ENCODE assay signal across 34 cellular contexts in genomic region chr9:38255599-38255998, GRCh38.
"Had no signal": no experiment of that assay in that cellular context is flagged by ENCODE, and none has a peak within 500 bp of the region (broad histone marks: within the 10 kb centered on the region; RNA-seq: fewer than 3 reads in every experiment).

No MANE protein-coding gene starts in this region.

- H3K27me3 ChIP-seq: ascending aorta, breast epithelium, cardiac muscle cell, colonic mucosa, esophagus squamous epithelium, gastroesophageal sphincter, heart right ventricle had no signal

- ATAC-seq: activated CD4-positive, alpha-beta T cell treated with anti-CD3 and anti-CD28 coated beads for 36 hours; activated CD4-positive, CD25-positive, alpha-beta regulatory T cell treated with anti-CD3 and anti-CD28 coated beads, Interleukin-2, amount 50 U/mL, for 24 hours; activated CD8-positive, alpha-beta memory T cell treated with anti-CD3 and anti-CD28 coated beads, Interleukin-2, amount 10 ng/mL, durations not matched to agents 7 days and 5 days; activated CD8-positive, alpha-beta T cell treated with anti-CD3 and anti-CD28 coated beads, Interleukin-2, amount 10 ng/mL, durations not matched to agents 7 days and 5 days; gastroesophageal sphincter; heart right ventricle had no signal

- H3K4me1 Mint-ChIP-seq: activated B cell treated with CpG ODN at 0.5 μM for 24 hours; activated CD4-positive, alpha-beta T cell treated with anti-CD3 and anti-CD28 coated beads for 36 hours; activated CD4-positive, alpha-beta T cell treated with anti-CD3 and anti-CD28 coated beads, Interleukin-2, amount 10 ng/mL, durations not matched to agents 24 days and 14 days; activated CD8-positive, alpha-beta memory T cell treated with anti-CD3 and anti-CD28 coated beads, Interleukin-2, amount 10 ng/mL, durations not matched to agents 7 days and 5 days; activated naive CD4-positive, alpha-beta T cell treated with anti-CD3 and anti-CD28 coated beads, Interleukin-2, amount 50 U/mL, for 24 hours; activated naive CD8-positive, alpha-beta T cell treated with anti-CD3 and anti-CD28 coated beads, Interleukin-2, amount 10 ng/mL, durations not matched to agents 7 days and 5 days had no signal

- FAIRE-seq: endometrium, endothelial cell of umbilical vein had no signal

- H3K9me3 Mint-ChIP-seq: activated CD4-positive, alpha-beta memory T cell treated with anti-CD3 and anti-CD28 coated beads for 36 hours; activated CD4-positive, alpha-beta T cell treated with anti-CD3 and anti-CD28 coated beads, Interleukin-2, amount 10 ng/mL, durations not matched to agents 24 days and 14 days; activated naive CD4-positive, alpha-beta T cell treated with anti-CD3 and anti-CD28 coated beads for 36 hours; activated naive CD4-positive, alpha-beta T cell treated with anti-CD3 and anti-CD28 coated beads, Interleukin-2, amount 50 U/mL, for 24 hours; activated naive CD8-positive, alpha-beta T cell treated with anti-CD3 and anti-CD28 coated beads, Interleukin-2, amount 10 ng/mL, durations not matched to agents 7 days and 5 days; activated T-helper 1 cell treated with anti-CD3 and anti-CD28 coated beads, Interleukin-12 subunit alpha, Interleukin-12 subunit beta, Interleukin-2, Interleukin-4 antibody, amounts not matched to agents 30 ng/mL and 10 ng/mL and 1 ng/mL, durations not matched to agents 14 hours and 24 hours and 36 hours; activated T-helper 2 cell treated with anti-CD3 and anti-CD28 coated beads, Interferon-gamma antibody, Interleukin-2, Interleukin-4, amounts not matched to agents 10 μg/mL and 5 μg/mL and 100 μg/mL, durations not matched to agents 14 hours and 24 hours and 36 hours; T-helper 1 cell treated with Interleukin-12 subunit alpha and Interleukin-12 subunit beta and Interleukin-4 antibody, amounts not matched to agents 30 μg/mL and 1 μg/mL, for 36 hours had no signal

- H3K4me1 ChIP-seq: ascending aorta, breast epithelium, colonic mucosa, esophagus squamous epithelium, gastroesophageal sphincter, heart right ventricle had no signal

- H3K36me3 ChIP-seq: ascending aorta, breast epithelium, cardiac muscle cell, colonic mucosa, esophagus squamous epithelium, gastroesophageal sphincter, heart right ventricle, WERI-Rb-1 had no signal

- DNase-seq: activated B cell treated with CpG ODN at 0.5 μM for 24 hours; activated CD4-positive, alpha-beta memory T cell treated with anti-CD3 and anti-CD28 coated beads for 36 hours; activated CD4-positive, alpha-beta T cell treated with anti-CD3 and anti-CD28 coated beads for 36 hours; activated CD4-positive, alpha-beta T cell treated with anti-CD3 and anti-CD28 coated beads, Interleukin-2, amount 10 ng/mL, durations not matched to agents 24 days and 14 days; activated CD8-positive, alpha-beta memory T cell treated with anti-CD3 and anti-CD28 coated beads, Interleukin-2, amount 10 ng/mL, durations not matched to agents 7 days and 5 days; activated CD8-positive, alpha-beta memory T cell treated with anti-CD3 and anti-CD28 coated beads, Interleukin-2, amount 50 U/mL, for 4 hours; activated CD8-positive, alpha-beta T cell treated with anti-CD3 and anti-CD28 coated beads, Interleukin-2, amount 10 ng/mL, durations not matched to agents 7 days and 5 days; activated effector memory CD4-positive, alpha-beta T cell treated with anti-CD3 and anti-CD28 coated beads, Interleukin-2, amount 50 U/mL, for 16 hours; activated naive CD4-positive, alpha-beta T cell treated with anti-CD3 and anti-CD28 coated beads for 36 hours; activated naive CD8-positive, alpha-beta T cell treated with anti-CD3 and anti-CD28 coated beads, Interleukin-2, amount 10 ng/mL, durations not matched to agents 7 days and 5 days; activated T-cell treated with anti-CD3 and anti-CD28 coated beads, Interleukin-2, amount 50 U/mL, for 1 hour; activated T-cell treated with anti-CD3 and anti-CD28 coated beads, Interleukin-2, amount 50 U/mL, for 48 hours; central memory CD4-positive, alpha-beta T cell; cerebellar nuclear complex; colonic mucosa; effector CD8-positive, alpha-beta T cell; esophagus squamous epithelium; foreskin melanocyte; heart right ventricle; T1000; WERI-Rb-1 had no signal

- H3K36me3 Mint-ChIP-seq: activated CD4-positive, alpha-beta memory T cell treated with anti-CD3 and anti-CD28 coated beads for 36 hours; activated CD8-positive, alpha-beta memory T cell treated with anti-CD3 and anti-CD28 coated beads, Interleukin-2, amount 10 ng/mL, durations not matched to agents 7 days and 5 days; activated naive CD4-positive, alpha-beta T cell treated with anti-CD3 and anti-CD28 coated beads, Interleukin-2, amount 50 U/mL, for 24 hours; activated naive CD8-positive, alpha-beta T cell treated with anti-CD3 and anti-CD28 coated beads, Interleukin-2, amount 10 ng/mL, durations not matched to agents 7 days and 5 days; brain had no signal

- H3K4me3 Mint-ChIP-seq: activated B cell treated with CpG ODN at 0.5 μM for 24 hours; activated CD4-positive, alpha-beta memory T cell treated with anti-CD3 and anti-CD28 coated beads for 36 hours; activated CD4-positive, alpha-beta T cell treated with anti-CD3 and anti-CD28 coated beads for 36 hours; activated CD4-positive, alpha-beta T cell treated with anti-CD3 and anti-CD28 coated beads, Interleukin-2, amount 10 ng/mL, durations not matched to agents 24 days and 14 days; activated CD8-positive, alpha-beta memory T cell treated with anti-CD3 and anti-CD28 coated beads, Interleukin-2, amount 10 ng/mL, durations not matched to agents 7 days and 5 days; activated CD8-positive, alpha-beta T cell treated with anti-CD3 and anti-CD28 coated beads, Interleukin-2, amount 10 ng/mL, durations not matched to agents 7 days and 5 days; activated naive CD4-positive, alpha-beta T cell treated with anti-CD3 and anti-CD28 coated beads for 36 hours; activated naive CD4-positive, alpha-beta T cell treated with anti-CD3 and anti-CD28 coated beads, Interleukin-2, amount 50 U/mL, for 24 hours; activated naive CD8-positive, alpha-beta T cell treated with anti-CD3 and anti-CD28 coated beads, Interleukin-2, amount 10 ng/mL, durations not matched to agents 7 days and 5 days; activated T-helper 1 cell treated with anti-CD3 and anti-CD28 coated beads, Interleukin-12 subunit alpha, Interleukin-12 subunit beta, Interleukin-2, Interleukin-4 antibody, amounts not matched to agents 30 ng/mL and 10 ng/mL and 1 ng/mL, durations not matched to agents 14 hours and 24 hours and 36 hours; brain; T-helper 1 cell treated with Interleukin-12 subunit alpha and Interleukin-12 subunit beta and Interleukin-4 antibody, amounts not matched to agents 30 μg/mL and 1 μg/mL, for 36 hours had no signal

- H3K4me3 ChIP-seq: ascending aorta, breast epithelium, cardiac muscle cell, colonic mucosa, esophagus squamous epithelium, gastroesophageal sphincter, heart right ventricle had no signal

- H3K9me3 ChIP-seq: ascending aorta, breast epithelium, colonic mucosa, esophagus squamous epithelium, gastroesophageal sphincter had no signal

- H3K27ac Mint-ChIP-seq: activated B cell treated with CpG ODN at 0.5 μM for 24 hours; activated CD4-positive, alpha-beta memory T cell treated with anti-CD3 and anti-CD28 coated beads for 36 hours; activated CD4-positive, alpha-beta T cell treated with anti-CD3 and anti-CD28 coated beads for 36 hours; activated CD4-positive, alpha-beta T cell treated with anti-CD3 and anti-CD28 coated beads, Interleukin-2, amount 10 ng/mL, durations not matched to agents 24 days and 14 days; activated CD8-positive, alpha-beta memory T cell treated with anti-CD3 and anti-CD28 coated beads, Interleukin-2, amount 10 ng/mL, durations not matched to agents 7 days and 5 days; activated CD8-positive, alpha-beta T cell treated with anti-CD3 and anti-CD28 coated beads, Interleukin-2, amount 10 ng/mL, durations not matched to agents 7 days and 5 days; activated naive CD4-positive, alpha-beta T cell treated with anti-CD3 and anti-CD28 coated beads for 36 hours; activated naive CD4-positive, alpha-beta T cell treated with anti-CD3 and anti-CD28 coated beads, Interleukin-2, amount 50 U/mL, for 24 hours; activated naive CD8-positive, alpha-beta T cell treated with anti-CD3 and anti-CD28 coated beads, Interleukin-2, amount 10 ng/mL, durations not matched to agents 7 days and 5 days; activated T-helper 1 cell treated with anti-CD3 and anti-CD28 coated beads, Interleukin-12 subunit alpha, Interleukin-12 subunit beta, Interleukin-2, Interleukin-4 antibody, amounts not matched to agents 30 ng/mL and 10 ng/mL and 1 ng/mL, durations not matched to agents 14 hours and 24 hours and 36 hours; activated T-helper 2 cell treated with anti-CD3 and anti-CD28 coated beads, Interferon-gamma antibody, Interleukin-2, Interleukin-4, amounts not matched to agents 10 μg/mL and 5 μg/mL and 100 μg/mL, durations not matched to agents 14 hours and 24 hours and 36 hours; T-helper 1 cell treated with Interleukin-12 subunit alpha and Interleukin-12 subunit beta and Interleukin-4 antibody, amounts not matched to agents 30 μg/mL and 1 μg/mL, for 36 hours had no signal

- H3K27me3 Mint-ChIP-seq: activated CD4-positive, alpha-beta T cell treated with anti-CD3 and anti-CD28 coated beads, Interleukin-2, amount 10 ng/mL, durations not matched to agents 24 days and 14 days had no signal

- H3K27ac ChIP-seq: ascending aorta, breast epithelium, cardiac muscle cell, colonic mucosa, epithelial cell of prostate, esophagus squamous epithelium, gastroesophageal sphincter, heart right ventricle had no signal
